Comparison of ENCODE assay signal across 8 cellular contexts in genomic region chr20:31712564-31713311, GRCh38. TPM values are rescaled to one million over a fixed set of nuclear protein-coding genes. Genes with fewer than 3 reads are reported as not detected.
A peak's percentile ranks its signal among the peaks of the same experiment; 100 is the strongest.
DNase-seq lines count a peak whose midpoint lies in the region; ATAC-seq, FAIRE-seq and TF ChIP-seq lines count a peak whose summit lies in the region.

No MANE protein-coding gene starts in this region.

- peak overlapping the region; percentile 53 for H3K4me3 Mint-ChIP-seq in activated T-cell treated with anti-CD3 and anti-CD28 coated beads, Interleukin-2, amount 50 U/mL, for 4 hours
- H3K4me3 Mint-ChIP-seq in activated CD8-positive, alpha-beta T cell treated with anti-CD3 and anti-CD28 coated beads, Interleukin-2, amount 10 ng/mL, durations not matched to agents 7 days and 5 days = no peak overlapping the region
- peak overlapping the region; percentile 73 for H3K4me3 Mint-ChIP-seq in neural progenitor cell

- H3F3A ChIP-seq in neural progenitor cell (ENCODE audit: low read depth) = peaks cover 24% of the 10 kb centered on the region

- H3K79me2 ChIP-seq in neural progenitor cell (ENCODE audit: low read depth) = peaks cover 97% of the 10 kb centered on the region

- no peak for DNase-seq in activated T-cell treated with anti-CD3 and anti-CD28 coated beads, Interleukin-2, amount 50 U/mL, for 4 hours
- no peak for DNase-seq in activated T-cell treated with anti-CD3 and anti-CD28 coated beads, Interleukin-2, amount 50 U/mL, for 48 hours
- DNase-seq in activated CD8-positive, alpha-beta T cell treated with anti-CD3 and anti-CD28 coated beads, Interleukin-2, amount 10 ng/mL, durations not matched to agents 7 days and 5 days = no peak
- DNase-seq in frontal cortex (ENCODE audit: low spot score in 2 of 2) (peak; percentile 48 to 68), neural progenitor cell (ENCODE audit: low spot score) (peak; percentile 94), NCI-H524 treated with DMSO at 0.1 percent for 48 hours (lab: John Stamatoyannopoulos, UW) (no peak)

- CTCF ChIA-PET in activated CD8-positive, alpha-beta T cell treated with anti-CD3 and anti-CD28 coated beads, Interleukin-2, amount 10 ng/mL, durations not matched to agents 7 days and 5 days (lab: Charles Lee) = interaction anchor here (0.9 to 6.2 kb wide), 4 partner anchors 10 to 51 kb away, joined by 3 to 57 read pairs (median 8); partner anchors contain the start of gene BCL2L1

- peaks cover 90% of the 10 kb centered on the region for H3K4me1 Mint-ChIP-seq in activated T-cell treated with anti-CD3 and anti-CD28 coated beads, Interleukin-2, amount 50 U/mL, for 4 hours (ENCODE audit: low read depth)
- H3K4me1 Mint-ChIP-seq in activated CD8-positive, alpha-beta T cell treated with anti-CD3 and anti-CD28 coated beads, Interleukin-2, amount 10 ng/mL, durations not matched to agents 7 days and 5 days (ENCODE audit: low read depth) = peaks cover 90% of the 10 kb centered on the region
- peaks cover 41% of the 10 kb centered on the region for H3K4me1 Mint-ChIP-seq in neural progenitor cell

- no peak overlapping the region for H2AFZ ChIP-seq in neural progenitor cell (replicated peaks)

- peaks cover 41% of the 10 kb centered on the region for H3K4me1 ChIP-seq in neural progenitor cell

- H3K36me3 ChIP-seq in neural progenitor cell = no peaks in the 10 kb centered on the region

- H3K27me3 ChIP-seq in neural progenitor cell = no peaks in the 10 kb centered on the region

- H3K27ac Mint-ChIP-seq in activated CD8-positive, alpha-beta T cell treated with anti-CD3 and anti-CD28 coated beads, Interleukin-2, amount 10 ng/mL, durations not matched to agents 7 days and 5 days = peak overlapping the region; percentile 50
- peak overlapping the region; percentile 82 for H3K27ac Mint-ChIP-seq in neural progenitor cell

- H3K9ac ChIP-seq in neural progenitor cell = no peak overlapping the region

- H3K36me3 Mint-ChIP-seq in activated T-cell treated with anti-CD3 and anti-CD28 coated beads, Interleukin-2, amount 50 U/mL, for 4 hours (ENCODE audit: insufficient read depth) = peaks cover 64% of the 10 kb centered on the region
- peaks cover 82% of the 10 kb centered on the region for H3K36me3 Mint-ChIP-seq in activated CD8-positive, alpha-beta T cell treated with anti-CD3 and anti-CD28 coated beads, Interleukin-2, amount 10 ng/mL, durations not matched to agents 7 days and 5 days (ENCODE audit: low read depth)
- peaks cover 40% of the 10 kb centered on the region for H3K36me3 Mint-ChIP-seq in neural progenitor cell

- H3K4me3 ChIP-seq in neural progenitor cell = peak overlapping the region; percentile 28

- peaks cover 11% of the 10 kb centered on the region for H4K20me1 ChIP-seq in neural progenitor cell (ENCODE audit: low read depth)

- ATAC-seq in activated T-cell treated with anti-CD3 and anti-CD28 coated beads, Interleukin-2, amount 50 U/mL, for 4 hours = no peak
- no peak for ATAC-seq in activated CD8-positive, alpha-beta T cell treated with anti-CD3 and anti-CD28 coated beads, Interleukin-2, amount 10 ng/mL, durations not matched to agents 7 days and 5 days
- ATAC-seq in GM18858 (IDR thresholded peaks at IDR 0.05; ENCODE audit: unreplicated experiment) = no peak
- ATAC-seq in GM19324 (IDR thresholded peaks at IDR 0.05; ENCODE audit: low FRiP score, unreplicated experiment) = no peak

- peak overlapping the region; percentile 75 for H3K4me2 ChIP-seq in neural progenitor cell

- TF ChIP-seq CTCF in neural progenitor cell (IDR thresholded peaks at IDR 0.05) = no peak

- peak overlapping the region; percentile 90 for H3K27ac ChIP-seq in neural progenitor cell

- POLR2A ChIA-PET in activated CD8-positive, alpha-beta T cell treated with anti-CD3 and anti-CD28 coated beads, Interleukin-2, amount 10 ng/mL, durations not matched to agents 7 days and 5 days (lab: Charles Lee) = interaction anchor here (1.0 to 1.6 kb wide), 3 partner anchors 9 to 13 kb away, joined by 3 to 7 read pairs (median 3); partner anchors contain the start of gene BCL2L1

- no peaks in the 10 kb centered on the region for H3K27me3 Mint-ChIP-seq in activated T-cell treated with anti-CD3 and anti-CD28 coated beads, Interleukin-2, amount 50 U/mL, for 4 hours (ENCODE audit: low read depth)
- H3K27me3 Mint-ChIP-seq in activated CD8-positive, alpha-beta T cell treated with anti-CD3 and anti-CD28 coated beads, Interleukin-2, amount 10 ng/mL, durations not matched to agents 7 days and 5 days (ENCODE audit: low read depth) = no peaks in the 10 kb centered on the region
- H3K27me3 Mint-ChIP-seq in neural progenitor cell (ENCODE audit: insufficient read depth, low read depth) = no peaks in the 10 kb centered on the region

- no peaks in the 10 kb centered on the region for H3K9me3 Mint-ChIP-seq in activated T-cell treated with anti-CD3 and anti-CD28 coated beads, Interleukin-2, amount 50 U/mL, for 4 hours
- H3K9me3 Mint-ChIP-seq in activated CD8-positive, alpha-beta T cell treated with anti-CD3 and anti-CD28 coated beads, Interleukin-2, amount 10 ng/mL, durations not matched to agents 7 days and 5 days (ENCODE audit: insufficient read depth) = no peaks in the 10 kb centered on the region
- H3K9me3 Mint-ChIP-seq in neural progenitor cell = no peaks in the 10 kb centered on the region

- no peak for FAIRE-seq in frontal cortex (lab: Jason Lieb, UNC)

- H3K9me3 ChIP-seq in neural progenitor cell (ENCODE audit: low read depth) = no peaks in the 10 kb centered on the region

RNA-seq across cellular contexts. Expression of gene BCL2L1, which starts 9.9 kb away (rescaled TPM):
- 100 to 1,000 TPM; 237 to 274 (median 248) TPM for total RNA-seq in activated T-cell treated with anti-CD3 and anti-CD28 coated beads, Interleukin-2, amount 50 U/mL, for 4 hours
- total RNA-seq in activated CD8-positive, alpha-beta T cell treated with anti-CD3 and anti-CD28 coated beads, Interleukin-2, amount 10 ng/mL, durations not matched to agents 7 days and 5 days = 10 to 100 TPM; 71.4 to 73.0 TPM
- total RNA-seq in frontal cortex = 32.6 TPM
- 60.0 and 74.6 TPM in 2 replicates for total RNA-seq in neural progenitor cell (ENCODE audit: low replicate concordance)

RNA-seq across cellular contexts. Expression of gene TPX2, which starts 26.4 kb away (rescaled TPM):
- 1 to 10 TPM; 8.0 to 9.9 (median 9.3) TPM for total RNA-seq in activated T-cell treated with anti-CD3 and anti-CD28 coated beads, Interleukin-2, amount 50 U/mL, for 4 hours
- total RNA-seq in activated CD8-positive, alpha-beta T cell treated with anti-CD3 and anti-CD28 coated beads, Interleukin-2, amount 10 ng/mL, durations not matched to agents 7 days and 5 days = 100 to 1,000 TPM; 172 to 174 TPM
- total RNA-seq in frontal cortex (5.7 TPM), neural progenitor cell (ENCODE audit: low replicate concordance) (226 and 278 TPM in 2 replicates)

Comparison
In these comparisons a context has a peak if more than half of its experiments do, and no peak if none do; other contexts are left out.
1. DNase-seq: peak in frontal cortex (2 of 2) and neural progenitor cell (single experiment); none in activated T-cell treated with anti-CD3 and anti-CD28 coated beads, Interleukin-2, amount 50 U/mL, for 4 hours (single experiment), activated T-cell treated with anti-CD3 and anti-CD28 coated beads, Interleukin-2, amount 50 U/mL, for 48 hours (0 of 2), activated CD8-positive, alpha-beta T cell treated with anti-CD3 and anti-CD28 coated beads, Interleukin-2, amount 10 ng/mL, durations not matched to agents 7 days and 5 days (single experiment) and NCI-H524 treated with DMSO at 0.1 percent for 48 hours (single experiment).
2. RNA of gene TPX2, which starts 26.4 kb away (total RNA-seq): 226 to 278 TPM in neural progenitor cell and 172 to 174 TPM in activated CD8-positive, alpha-beta T cell treated with anti-CD3 and anti-CD28 coated beads, Interleukin-2, amount 10 ng/mL, durations not matched to agents 7 days and 5 days; 8.0 to 9.9 TPM in activated T-cell treated with anti-CD3 and anti-CD28 coated beads, Interleukin-2, amount 50 U/mL, for 4 hours and 5.7 TPM in frontal cortex (single experiment); every median in the first group is over 10 times any median in the second.